1 cellular context compared by ENCODE assay signal in the genomic region with DNA sequence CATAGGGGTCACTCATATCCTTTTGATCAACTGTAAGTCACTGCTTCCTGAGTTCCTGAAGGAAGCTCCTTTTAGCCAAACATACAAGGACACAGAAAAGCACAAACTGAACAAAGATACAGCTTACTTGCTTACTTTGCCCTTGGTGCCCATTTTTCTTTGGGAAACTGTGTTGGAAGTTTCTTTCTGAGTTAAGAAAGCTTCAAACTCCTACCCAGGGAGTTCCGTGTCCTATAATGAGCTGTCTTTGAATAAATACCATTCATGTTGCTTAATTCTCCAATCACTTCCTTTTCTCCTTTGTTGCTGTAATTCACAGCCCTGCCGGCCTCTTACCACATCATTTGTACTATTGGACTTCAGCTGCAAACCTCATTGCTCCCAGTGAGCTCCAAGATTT.
A peak's percentile ranks its signal among the peaks of the same experiment; 100 is the strongest.
TF ChIP-seq lines count a peak whose summit lies in the region.

ADH4 (minus strand) TSS at position 228 of the 400 bp plus-strand sequence; CDS start at position 153, 75 bp downstream.

TF ChIP-seq in HepG2, 621 proteins besides CTCF, POLR2A, EP300 and RAD21 (continued from another document):
- no peak for TF ChIP-seq HNRNPH1 (optimal IDR thresholded peaks at IDR 0.05; ENCODE audit: low read depth, low read length)
- no peak for TF ChIP-seq TBL1XR1 (IDR thresholded peaks at IDR 0.05; ENCODE audit: borderline replicate concordance, low read length, partially characterized antibody)
- no peak for TF ChIP-seq ZNF350 (CRISPR knock-in tag; IDR thresholded peaks at IDR 0.05; ENCODE audit: borderline replicate concordance, low read depth)
- peak; percentile 58; the same call in 1 of the 2 replicates for TF ChIP-seq AHDC1 (CRISPR knock-in tag; IDR thresholded peaks at IDR 0.05; ENCODE audit: borderline replicate concordance)
- TF ChIP-seq SMARCE1 (IDR thresholded peaks at IDR 0.05; ENCODE audit: borderline replicate concordance), result no peak
- TF ChIP-seq ZNF614 (CRISPR knock-in tag; IDR thresholded peaks at IDR 0.05; ENCODE audit: borderline replicate concordance), result no peak
- TF ChIP-seq ZNF678 (CRISPR knock-in tag; IDR thresholded peaks at IDR 0.05), result no peak
- TF ChIP-seq ARID3A (IDR thresholded peaks at IDR 0.05; ENCODE audit: low read depth, low read length), result peak; percentile 84
- TF ChIP-seq HMG20A (CRISPR knock-in tag; IDR thresholded peaks at IDR 0.05; ENCODE audit: borderline replicate concordance), result peak; percentile 66; the same call in 1 of the 2 replicates
- TF ChIP-seq REXO4 (CRISPR knock-in tag; IDR thresholded peaks at IDR 0.05; ENCODE audit: borderline replicate concordance), result no peak
- TF ChIP-seq PRMT3 (CRISPR knock-in tag; IDR thresholded peaks at IDR 0.05; ENCODE audit: borderline replicate concordance, low read depth), result no peak
- TF ChIP-seq ZNF749 (CRISPR knock-in tag; IDR thresholded peaks at IDR 0.05; ENCODE audit: borderline replicate concordance), result no peak
- TF ChIP-seq IRF2 (CRISPR knock-in tag; IDR thresholded peaks at IDR 0.05), result no peak
- no peak for TF ChIP-seq TBP (CRISPR knock-in tag; IDR thresholded peaks at IDR 0.05)
TF ChIP-seq in HepG2: peak in this region for 65.
